Comparison of ENCODE assay signal across 12 cellular contexts in genomic region chr5:124742521-124742920, GRCh38. TPM values are rescaled to one million over a fixed set of nuclear protein-coding genes. Genes with fewer than 3 reads are reported as not detected.
DNase-seq lines count a peak whose midpoint lies in the region; ATAC-seq, FAIRE-seq and TF ChIP-seq lines count a peak whose summit lies in the region.
"Had no signal": no experiment of that assay in that cellular context is flagged by ENCODE, and none has a peak within 500 bp of the region (broad histone marks: within the 10 kb centered on the region; RNA-seq: fewer than 3 reads in every experiment).

No MANE protein-coding gene starts in this region.

- 34 to 41% methylated on average over 4 of the region's 4 CpGs for WGBS in pancreas, 2 donors

- H3K4me3 Mint-ChIP-seq in stimulated activated memory B cell treated with anti-CD40 and anti-IgM and Interleukin-4, amounts not matched to agents 10 μg/mL and 1 μg/mL and 100 μg/mL, for 72 hours: no peak overlapping the region
- H3K4me3 Mint-ChIP-seq: activated CD4-positive, alpha-beta memory T cell treated with anti-CD3 and anti-CD28 coated beads, Interleukin-2, amount 10 ng/mL, durations not matched to agents 7 days and 5 days had no signal

- H3K4me1 ChIP-seq in BE2C (peaks cover 19% of the 10 kb centered on the region), SJCRH30 (peaks cover 20% of the 10 kb centered on the region), fibroblast of lung (ENCODE audit: control insufficient read depth, extremely low read depth, insufficient read depth, low read length) (peaks cover 6% of the 10 kb centered on the region), pancreas (peaks cover 9 to 50% (median 20%) of the 10 kb centered on the region in 3 donors)

- H3K27ac Mint-ChIP-seq in stimulated activated memory B cell treated with anti-CD40 and anti-IgM and Interleukin-4, amounts not matched to agents 10 μg/mL and 1 μg/mL and 100 μg/mL, for 72 hours: no peak overlapping the region
- H3K27ac Mint-ChIP-seq: activated CD4-positive, alpha-beta memory T cell treated with anti-CD3 and anti-CD28 coated beads, Interleukin-2, amount 10 ng/mL, durations not matched to agents 7 days and 5 days had no signal

- H3K4me1 Mint-ChIP-seq in stimulated activated memory B cell treated with anti-CD40 and anti-IgM and Interleukin-4, amounts not matched to agents 10 μg/mL and 1 μg/mL and 100 μg/mL, for 72 hours: peaks cover 46% of the 10 kb centered on the region
- H3K4me1 Mint-ChIP-seq: activated CD4-positive, alpha-beta memory T cell treated with anti-CD3 and anti-CD28 coated beads, Interleukin-2, amount 10 ng/mL, durations not matched to agents 7 days and 5 days had no signal

- H3K9ac ChIP-seq in fibroblast of lung (ENCODE audit: insufficient read depth, low read length): no peak overlapping the region

- H3K27ac ChIP-seq in SJCRH30 (peak overlapping the region; percentile 67), fibroblast of lung (ENCODE audit: insufficient read depth, low read length) (peak overlapping the region; percentile 68), pancreas (peak overlapping the region in 3 of 4 donors; percentile 52 to 97 (median 92))
- H3K27ac ChIP-seq: C4-2B had no signal

- no peaks in the 10 kb centered on the region for H3K36me3 Mint-ChIP-seq in stimulated activated memory B cell treated with anti-CD40 and anti-IgM and Interleukin-4, amounts not matched to agents 10 μg/mL and 1 μg/mL and 100 μg/mL, for 72 hours

- intact Hi-C loops in pancreas (cut with DNase I): loop anchor here in 1 of 3 donors (10.0 kb wide), 1 partner anchor 142 kb away; no protein-coding TSS in a partner anchor

- H3K4me2 ChIP-seq in fibroblast of lung (ENCODE audit: extremely low read depth, insufficient read depth, low read length): peak overlapping the region; percentile 88

- no peaks in the 10 kb centered on the region for H3K9me3 ChIP-seq in BE2C
- H3K9me3 ChIP-seq in SJCRH30 (replicated peaks): no peaks in the 10 kb centered on the region
- no peaks in the 10 kb centered on the region for H3K9me3 ChIP-seq in fibroblast of lung (ENCODE audit: control insufficient read depth, insufficient read depth, low read depth, low read length)
- no peaks in the 10 kb centered on the region for H3K9me3 ChIP-seq in pancreas

- FAIRE-seq in pancreas (lab: Jason Lieb, UNC) (no peak), urothelium cell line (lab: Jason Lieb, UNC) (no peak)

- H3K79me2 ChIP-seq in fibroblast of lung (ENCODE audit: control insufficient read depth, insufficient read depth, low read length): peaks cover 51% of the 10 kb centered on the region

- H3K27me3 ChIP-seq in BE2C (no peaks in the 10 kb centered on the region), SJCRH30 (no peaks in the 10 kb centered on the region), fibroblast of lung (ENCODE audit: control insufficient read depth, insufficient read depth, low read length) (no peaks in the 10 kb centered on the region), pancreas (no peaks in the 10 kb centered on the region)

- H3K4me3 ChIP-seq in BE2C (ENCODE audit: low read depth, low read length): peak overlapping the region; percentile 78
- H3K4me3 ChIP-seq in SJCRH30: peak overlapping the region; percentile 64
- H3K4me3 ChIP-seq in fibroblast of lung (replicated peaks in 1 of 4; ENCODE audit: control extremely low read depth in 1 of 4, insufficient read depth in 1 of 4, low read depth in 3 of 4, low read length in 4 of 4): peak overlapping the region; percentile 69 to 97 (median 72)
- H3K4me3 ChIP-seq in pancreas: peak overlapping the region in 3 of 4 donors; percentile 35 to 55 (median 49)

- no peaks in the 10 kb centered on the region for H3K9me3 Mint-ChIP-seq in stimulated activated memory B cell treated with anti-CD40 and anti-IgM and Interleukin-4, amounts not matched to agents 10 μg/mL and 1 μg/mL and 100 μg/mL, for 72 hours
- H3K9me3 Mint-ChIP-seq: activated CD4-positive, alpha-beta memory T cell treated with anti-CD3 and anti-CD28 coated beads, Interleukin-2, amount 10 ng/mL, durations not matched to agents 7 days and 5 days had no signal

- no peak for TF ChIP-seq CTCF in BE2C (IDR thresholded peaks at IDR 0.05; ENCODE audit: low read depth, low read length)
- TF ChIP-seq CTCF in fibroblast of lung (conservative IDR thresholded peaks at IDR 0.05 in 1 of 2, IDR thresholded peaks at IDR 0.05 in 1 of 2; ENCODE audit: low read depth in 1 of 2, low read length in 2 of 2): no peak
- no peak for TF ChIP-seq CTCF in pancreas (IDR thresholded peaks at IDR 0.05)

- ATAC-seq in pancreas (no peak), HG03135 (IDR thresholded peaks at IDR 0.05; ENCODE audit: unreplicated experiment) (no peak)
- no peak for ATAC-seq in stimulated activated memory B cell treated with anti-CD40 and anti-IgM and Interleukin-4, amounts not matched to agents 10 μg/mL and 1 μg/mL and 100 μg/mL, for 72 hours

- H4K20me1 ChIP-seq in fibroblast of lung (ENCODE audit: control insufficient read depth, extremely low read depth, insufficient read depth, low read length): no peaks in the 10 kb centered on the region

- no peaks in the 10 kb centered on the region for H3K36me3 ChIP-seq in BE2C
- H3K36me3 ChIP-seq in SJCRH30: no peaks in the 10 kb centered on the region
- no peaks in the 10 kb centered on the region for H3K36me3 ChIP-seq in fibroblast of lung (ENCODE audit: control insufficient read depth, insufficient read depth, low read length)
- H3K36me3 ChIP-seq in pancreas: no peaks in the 10 kb centered on the region

- no peak for DNase-seq in BE2C
- DNase-seq in SJCRH30: no peak
- no peak for DNase-seq in fibroblast of lung (ENCODE audit: low read depth in 2 of 2)
- DNase-seq in pancreas: no peak
- DNase-seq in urothelium cell line (ENCODE audit: low spot score): no peak
- no peak for DNase-seq in HCEC 1CT
- DNase-seq: activated CD4-positive, alpha-beta memory T cell treated with anti-CD3 and anti-CD28 coated beads, Interleukin-2, amount 10 ng/mL, durations not matched to agents 7 days and 5 days; NCI-H1105 treated with DMSO at 0.1 percent for 48 hours; SHP77 treated with DMSO at 0.1 percent for 48 hours had no signal

- no peak overlapping the region for H2AFZ ChIP-seq in fibroblast of lung (ENCODE audit: low read length)

- no peaks in the 10 kb centered on the region for H3K27me3 Mint-ChIP-seq in stimulated activated memory B cell treated with anti-CD40 and anti-IgM and Interleukin-4, amounts not matched to agents 10 μg/mL and 1 μg/mL and 100 μg/mL, for 72 hours

RNA-seq across cellular contexts. Expression of gene ZNF608, which starts 3.9 kb away (rescaled TPM):
- 70.5 TPM for polyA plus RNA-seq in BE2C (2012; ENCODE audit: insufficient read depth, insufficient read length, low read depth)
- total RNA-seq in SJCRH30 (2014; rRNA removed; shearing (Covaris generic)): 10.9 and 12.6 TPM in 2 replicates
- 18.0 and 25.3 TPM in 2 replicates for total RNA-seq in fibroblast of lung
- 12.4 and 16.5 TPM in 2 replicates for polyA plus RNA-seq in fibroblast of lung
- polyA plus RNA-seq in fibroblast of lung (2012): 11.4 and 12.2 TPM in 2 replicates
- polyA minus RNA-seq in fibroblast of lung (ENCODE audit: low replicate concordance): 7.8 and 16.1 TPM in 2 replicates
- 10 to 100 TPM in 5 of 6 donors, 1 to 10 TPM in 1; 9.3 to 21.6 (median 11.4) TPM for total RNA-seq in pancreas
- 10 to 100 TPM; 13.7 to 14.8 TPM for polyA plus RNA-seq in pancreas
- total RNA-seq: activated CD4-positive, alpha-beta memory T cell treated with anti-CD3 and anti-CD28 coated beads, Interleukin-2, amount 10 ng/mL, durations not matched to agents 7 days and 5 days had no signal
